ENCODE assay signal across 29 cellular contexts in genomic region chr5:176895350-176895749, GRCh38. TPM values are rescaled to one million over a fixed set of nuclear protein-coding genes. Genes with fewer than 3 reads are reported as not detected.
A peak's percentile ranks its signal among the peaks of the same experiment; 100 is the strongest.
DNase-seq lines count a peak whose midpoint lies in the region; ATAC-seq, FAIRE-seq and TF ChIP-seq lines count a peak whose summit lies in the region.
"Had no signal": no experiment of that assay in that cellular context is flagged by ENCODE, and none has a peak within 500 bp of the region (broad histone marks: within the 10 kb centered on the region; RNA-seq: fewer than 3 reads in every experiment).

No MANE protein-coding gene starts in this region.

- H3K36me3 ChIP-seq in right atrium auricular region (no peaks in the 10 kb centered on the region), upper lobe of right lung (no peaks in the 10 kb centered on the region), small intestine (ENCODE audit: control insufficient read depth in 2 of 2, insufficient read depth in 2 of 2, low read length in 2 of 2) (no peaks in the 10 kb centered on the region)
- H3K36me3 ChIP-seq: breast epithelium, gastrocnemius medialis had no signal

- peak overlapping the region; percentile 90 for H3K27ac Mint-ChIP-seq in dendritic cell treated with granulocyte-macrophage colony-stimulating factor and Interleukin-4, amounts not matched to agents 40 ng/mL and 50 ng/mL, for 4 days
- H3K27ac Mint-ChIP-seq: activated CD4-positive, alpha-beta T cell treated with anti-CD3 and anti-CD28 coated beads, Interleukin-2, amount 10 ng/mL, durations not matched to agents 7 days and 5 days; activated naive CD8-positive, alpha-beta T cell; activated T-cell treated with anti-CD3 and anti-CD28 coated beads, Interleukin-2, amount 50 U/mL, for 24 hours; HFFc6 had no signal

- H3K27me3 ChIP-seq in right atrium auricular region (no peaks in the 10 kb centered on the region), upper lobe of right lung (no peaks in the 10 kb centered on the region), small intestine (ENCODE audit: control insufficient read depth in 2 of 2, insufficient read depth in 2 of 2, low read length in 2 of 2) (no peaks in the 10 kb centered on the region)
- H3K27me3 ChIP-seq: breast epithelium, gastrocnemius medialis had no signal

- H3K27me3 Mint-ChIP-seq in dendritic cell treated with granulocyte-macrophage colony-stimulating factor and Interleukin-4, amounts not matched to agents 40 ng/mL and 50 ng/mL, for 4 days = no peaks in the 10 kb centered on the region
- H3K27me3 Mint-ChIP-seq: activated T-cell treated with anti-CD3 and anti-CD28 coated beads, Interleukin-2, amount 50 U/mL, for 24 hours had no signal

- ATAC-seq in Right ventricle myocardium inferior (peak; percentile 12), upper lobe of right lung (peak; percentile 30)
- ATAC-seq: A549; gastrocnemius medialis; left lung; right cardiac atrium; stimulated activated naive CD8-positive, alpha-beta T cell treated with anti-CD3 and anti-CD28 coated beads, Interleukin-15, Interleukin-2, amounts not matched to agents 100 U/mL and 50 U/mL, for 24 hours had no signal

- intact Hi-C loops in Right ventricle myocardium inferior (cut with DNase I) (no loop called here), upper lobe of right lung (cut with DNase I) (no loop called here)
- intact Hi-C loops in dendritic cell treated with granulocyte-macrophage colony-stimulating factor and Interleukin-4, amounts not matched to agents 40 ng/mL and 50 ng/mL, for 4 days (cut with micrococcal nuclease) = no loop called here

- no peak overlapping the region for H3K27ac ChIP-seq in right atrium auricular region
- H3K27ac ChIP-seq in upper lobe of right lung = peak overlapping the region; percentile 2
- H3K27ac ChIP-seq in small intestine (ENCODE audit: low read depth in 1 of 2, low read length in 1 of 2) = no peak overlapping the region
- H3K27ac ChIP-seq: A549, breast epithelium, gastrocnemius medialis had no signal

- DNase-seq in Right ventricle myocardium inferior (ENCODE audit: missing footprints) = no peak
- no peak for DNase-seq in right atrium auricular region (ENCODE audit: low spot score)
- peak; percentile 58 for DNase-seq in NOMO-1 treated with dmso at 0.1 percent for 144 hours (lab: John Stamatoyannopoulos, UW; ENCODE audit: unreplicated experiment)
- DNase-seq in upper lobe of right lung = no peak
- no peak for DNase-seq in NCI-H1930 (lab: John Stamatoyannopoulos, UW)
- no peak for DNase-seq in small intestine
- DNase-seq in germinal center (ENCODE audit: low spot score) = no peak
- DNase-seq: activated CD4-positive, alpha-beta T cell treated with anti-CD3 and anti-CD28 coated beads, Interleukin-2, amount 10 ng/mL, durations not matched to agents 7 days and 5 days; anterior cingulate cortex; CD8-positive, alpha-beta memory T cell; gastrocnemius medialis; GOT3; HFFc6; hypothalamus; Karpas-422; NCI-H446 treated with DMSO at 0.1 percent for 48 hours; right cardiac atrium; stimulated activated CD4-positive, alpha-beta T cell treated with anti-CD3 and anti-CD28 coated beads, Interleukin-2, amount 100 ng/mL, for 24 hours; stimulated activated naive CD8-positive, alpha-beta T cell treated with anti-CD3 and anti-CD28 coated beads, Interleukin-15, Interleukin-2, amounts not matched to agents 100 U/mL and 50 U/mL, for 24 hours had no signal

- H3K4me3 ChIP-seq in right atrium auricular region = no peak overlapping the region
- no peak overlapping the region for H3K4me3 ChIP-seq in upper lobe of right lung
- H3K4me3 ChIP-seq in small intestine (ENCODE audit: low read depth in 1 of 2, low read length in 2 of 2) = no peak overlapping the region
- H3K4me3 ChIP-seq: A549, breast epithelium, gastrocnemius medialis had no signal

- no peak for FAIRE-seq in small intestine (lab: Jason Lieb, UNC)
- FAIRE-seq: A549, endothelial cell of umbilical vein, GM18507 had no signal

- peak overlapping the region; percentile 48 for H3K4me3 Mint-ChIP-seq in dendritic cell treated with granulocyte-macrophage colony-stimulating factor and Interleukin-4, amounts not matched to agents 40 ng/mL and 50 ng/mL, for 4 days
- H3K4me3 Mint-ChIP-seq: activated CD4-positive, alpha-beta T cell treated with anti-CD3 and anti-CD28 coated beads, Interleukin-2, amount 10 ng/mL, durations not matched to agents 7 days and 5 days; activated naive CD8-positive, alpha-beta T cell; activated T-cell treated with anti-CD3 and anti-CD28 coated beads, Interleukin-2, amount 50 U/mL, for 24 hours; CD8-positive, alpha-beta memory T cell; HFFc6 had no signal

- H3K9me3 Mint-ChIP-seq in dendritic cell treated with granulocyte-macrophage colony-stimulating factor and Interleukin-4, amounts not matched to agents 40 ng/mL and 50 ng/mL, for 4 days = no peaks in the 10 kb centered on the region
- H3K9me3 Mint-ChIP-seq: activated CD4-positive, alpha-beta T cell treated with anti-CD3 and anti-CD28 coated beads, Interleukin-2, amount 10 ng/mL, durations not matched to agents 7 days and 5 days; activated T-cell treated with anti-CD3 and anti-CD28 coated beads, Interleukin-2, amount 50 U/mL, for 24 hours; CD8-positive, alpha-beta memory T cell; HFFc6 had no signal

- H3K9me3 ChIP-seq in right atrium auricular region (no peaks in the 10 kb centered on the region), upper lobe of right lung (no peaks in the 10 kb centered on the region), small intestine (ENCODE audit: control insufficient read depth, low read depth) (no peaks in the 10 kb centered on the region)
- H3K9me3 ChIP-seq: A549, breast epithelium, gastrocnemius medialis, left lung had no signal

- WGBS in small intestine, 3 donors = 69 to 79% (median 71%) methylated on average over 7 of the region's 7 CpGs

- TF ChIP-seq CTCF in right atrium auricular region (IDR thresholded peaks at IDR 0.05) (no peak), upper lobe of right lung (IDR thresholded peaks at IDR 0.05) (no peak)

- peaks cover 68% of the 10 kb centered on the region for H3K36me3 Mint-ChIP-seq in dendritic cell treated with granulocyte-macrophage colony-stimulating factor and Interleukin-4, amounts not matched to agents 40 ng/mL and 50 ng/mL, for 4 days (ENCODE audit: low read depth)
- H3K36me3 Mint-ChIP-seq: activated naive CD8-positive, alpha-beta T cell; CD8-positive, alpha-beta memory T cell had no signal

- peaks cover 84% of the 10 kb centered on the region for H3K4me1 Mint-ChIP-seq in dendritic cell treated with granulocyte-macrophage colony-stimulating factor and Interleukin-4, amounts not matched to agents 40 ng/mL and 50 ng/mL, for 4 days (ENCODE audit: low read depth)

- peaks cover 0 to 4% of the 10 kb centered on the region in 2 donors for H3K4me1 ChIP-seq in right atrium auricular region
- peaks cover 16% of the 10 kb centered on the region for H3K4me1 ChIP-seq in upper lobe of right lung
- H3K4me1 ChIP-seq in small intestine (ENCODE audit: control insufficient read depth in 2 of 2, insufficient read depth in 1 of 2, low read depth in 1 of 2, low read length in 1 of 2) = no peaks in the 10 kb centered on the region
- H3K4me1 ChIP-seq: A549, breast epithelium, gastrocnemius medialis had no signal

RNA-seq across cellular contexts. Expression of gene HK3, which starts 3.8 kb away (rescaled TPM):
- total RNA-seq in Right ventricle myocardium inferior = 6.4 TPM
- total RNA-seq in right atrium auricular region = 1 to 10 TPM in 1 of 2 donors, under 1 TPM in 1; 0.85 to 4.4 TPM
- 50.5 TPM for total RNA-seq in upper lobe of right lung
- 1 to 10 TPM; 1.1 to 7.5 (median 1.9) TPM for polyA plus RNA-seq in small intestine
- total RNA-seq: chondrocyte, endothelial cell of umbilical vein, fibroblast of lung, HFFc6 had no signal
- polyA plus RNA-seq: CD8-positive, alpha-beta memory T cell; endothelial cell of umbilical vein; fibroblast of lung had no signal
